20 cellular contexts compared by ENCODE assay signal in genomic region chr4:89196745-89197144, GRCh38.
DNase-seq lines count a peak whose midpoint lies in the region; ATAC-seq and TF ChIP-seq lines count a peak whose summit lies in the region.
"Had no signal": no experiment of that assay in that cellular context is flagged by ENCODE, and none has a peak within 500 bp of the region (broad histone marks: within the 10 kb centered on the region; RNA-seq: fewer than 3 reads in every experiment).

No MANE protein-coding gene starts in this region.

- no peak overlapping the region for H3K4me3 Mint-ChIP-seq in Calu3 (ENCODE audit: low read depth, unreplicated experiment)
- H3K4me3 Mint-ChIP-seq in endodermal cell, result no peak overlapping the region
- H3K4me3 Mint-ChIP-seq: activated naive CD8-positive, alpha-beta T cell treated with anti-CD3 and anti-CD28 coated beads for 36 hours had no signal

- H3K36me3 Mint-ChIP-seq in Calu3 (ENCODE audit: insufficient read depth, unreplicated experiment) (no peaks in the 10 kb centered on the region), endodermal cell (ENCODE audit: low read depth) (peaks cover 2% of the 10 kb centered on the region)
- H3K36me3 Mint-ChIP-seq: activated naive CD8-positive, alpha-beta T cell treated with anti-CD3 and anti-CD28 coated beads for 36 hours had no signal

- H3K36me3 ChIP-seq in endodermal cell (ENCODE audit: control insufficient read depth, insufficient read depth, low read length) (no peaks in the 10 kb centered on the region), right lobe of liver (no peaks in the 10 kb centered on the region)

- CTCF ChIA-PET in Calu3 (lab: Charles Lee), result interaction anchor here (0.8 to 1.2 kb wide), 2 partner anchors 30 to 59 kb away, joined by 3 read pairs; no protein-coding TSS in a partner anchor

- H3K4me1 ChIP-seq in endodermal cell (ENCODE audit: control insufficient read depth, insufficient read depth, low read length), result peaks cover 5% of the 10 kb centered on the region
- peaks cover 0 to 12% (median 5%) of the 10 kb centered on the region in 4 donors for H3K4me1 ChIP-seq in right lobe of liver

- no peak for TF ChIP-seq POLR2A in right lobe of liver (IDR thresholded peaks at IDR 0.05)

- intact Hi-C loops in Calu3 (cut with micrococcal nuclease; ENCODE audit: unreplicated experiment) (loop anchor here (2.0 kb wide), 1 partner anchor 32 kb away; no protein-coding TSS in a partner anchor), right lobe of liver (cut with DNase I) (no loop called here)

- H3K27ac Mint-ChIP-seq in Calu3 (ENCODE audit: unreplicated experiment) (peak overlapping the region; percentile 58), endodermal cell (peak overlapping the region; percentile 49)
- H3K27ac Mint-ChIP-seq: activated naive CD8-positive, alpha-beta T cell treated with anti-CD3 and anti-CD28 coated beads for 36 hours had no signal

- TF ChIP-seq CTCF in Calu3 (IDR thresholded peaks at IDR 0.05; ENCODE audit: unreplicated experiment), result no peak
- no peak for TF ChIP-seq CTCF in endodermal cell (conservative IDR thresholded peaks at IDR 0.05)
- no peak for TF ChIP-seq CTCF in right lobe of liver (IDR thresholded peaks at IDR 0.05)

- no peaks in the 10 kb centered on the region for H3K27me3 ChIP-seq in endodermal cell (ENCODE audit: control insufficient read depth, insufficient read depth, low read length, poor library complexity, severe bottlenecking)
- no peaks in the 10 kb centered on the region for H3K27me3 ChIP-seq in right lobe of liver

- no peaks in the 10 kb centered on the region for H3K27me3 Mint-ChIP-seq in Calu3 (ENCODE audit: unreplicated experiment)
- H3K27me3 Mint-ChIP-seq in endodermal cell (ENCODE audit: insufficient read depth), result no peaks in the 10 kb centered on the region
- H3K27me3 Mint-ChIP-seq: activated naive CD8-positive, alpha-beta T cell treated with anti-CD3 and anti-CD28 coated beads for 36 hours had no signal

- no peak overlapping the region for H3K27ac ChIP-seq in endodermal cell (ENCODE audit: low read depth, low read length)
- peak overlapping the region in 1 of 3 donors; percentile 17 for H3K27ac ChIP-seq in right lobe of liver
- H3K27ac ChIP-seq: GM23248 had no signal

- H3K9me3 ChIP-seq in endodermal cell (ENCODE audit: control insufficient read depth, low read length) (no peaks in the 10 kb centered on the region), right lobe of liver (no peaks in the 10 kb centered on the region)

- H3K9ac ChIP-seq in endodermal cell (ENCODE audit: extremely low read depth, low read length, poor library complexity, severe bottlenecking), result no peak overlapping the region
- H3K9ac ChIP-seq: GM23248 had no signal

- H3K9me3 Mint-ChIP-seq in Calu3 (ENCODE audit: low read depth, unreplicated experiment) (no peaks in the 10 kb centered on the region), endodermal cell (peaks cover 15% of the 10 kb centered on the region)
- H3K9me3 Mint-ChIP-seq: activated naive CD8-positive, alpha-beta T cell treated with anti-CD3 and anti-CD28 coated beads for 36 hours had no signal

- WGBS in endodermal cell (ENCODE audit: insufficient coverage in 1 of 2, insufficient read length in 1 of 2), 2 experiments, result 52 to 64% methylated on average over 2 of the region's 2 CpGs
- 10% methylated on average over 2 of the region's 2 CpGs for WGBS in right lobe of liver (ENCODE audit: insufficient coverage, low coverage, low lambda C conversion rate, missing lambda C conversion rate)

- peak; percentile 5 for DNase-seq in Calu3
- DNase-seq in NCI-H69 (lab: John Stamatoyannopoulos, UW), result peak; percentile 35
- DNase-seq in endodermal cell, result no peak
- DNase-seq in right lobe of liver, result no peak
- DNase-seq in COLO668 (lab: John Stamatoyannopoulos, UW; ENCODE audit: unreplicated experiment), result no peak
- DNase-seq in germinal center (ENCODE audit: low spot score), result no peak
- DNase-seq in medulla oblongata (ENCODE audit: extremely low spot score), result no peak
- DNase-seq: activated CD4-positive, alpha-beta T cell treated with anti-CD3 and anti-CD28 coated beads for 4 hours; activated naive CD8-positive, alpha-beta T cell treated with anti-CD3 and anti-CD28 coated beads for 36 hours; activated T-cell treated with anti-CD3 and anti-CD28 coated beads, Interleukin-2, amount 50 U/mL, for 1 hour; caudate nucleus; COR-L47; effector memory CD4-positive, alpha-beta T cell; NCI-H2029 treated with DMSO at 0.1 percent for 48 hours; NCI-H524 treated with DMSO at 0.1 percent for 48 hours; right cardiac atrium; stimulated activated CD4-positive, alpha-beta T cell treated with anti-CD3 and anti-CD28 coated beads, Interleukin-2, amount 100 ng/mL, for 48 hours had no signal

- peaks cover 26% of the 10 kb centered on the region for H3K4me1 Mint-ChIP-seq in Calu3 (ENCODE audit: low read depth, unreplicated experiment)
- peaks cover 20% of the 10 kb centered on the region for H3K4me1 Mint-ChIP-seq in endodermal cell
- H3K4me1 Mint-ChIP-seq: activated naive CD8-positive, alpha-beta T cell treated with anti-CD3 and anti-CD28 coated beads for 36 hours had no signal

- BruUV-seq in Calu3 (replicated peaks; lab: Mats Ljungman, UMichigan), result TSS peak; percentile 90

- H3K4me3 ChIP-seq in endodermal cell (ENCODE audit: low read length) (peak overlapping the region; percentile 48), right lobe of liver (no peak overlapping the region)
- H3K4me3 ChIP-seq: GM23248 had no signal

- peak; percentile 85 to 95 (median 94) for ATAC-seq in right lobe of liver
- no peak for ATAC-seq in HG02970 (IDR thresholded peaks at IDR 0.05; ENCODE audit: low FRiP score, unreplicated experiment)
- ATAC-seq: Panc1, right cardiac atrium had no signal

Comparison
In these comparisons a context has a peak if more than half of its experiments do, and no peak if none do; other contexts are left out.
1. DNase-seq: peak in Calu3 (single experiment) and NCI-H69 (single experiment); none in endodermal cell (single experiment), right lobe of liver (0 of 3), COLO668 (single experiment), germinal center (single experiment) and medulla oblongata (single experiment).